ENCODE assay signal across 8 cellular contexts in the genomic region with DNA sequence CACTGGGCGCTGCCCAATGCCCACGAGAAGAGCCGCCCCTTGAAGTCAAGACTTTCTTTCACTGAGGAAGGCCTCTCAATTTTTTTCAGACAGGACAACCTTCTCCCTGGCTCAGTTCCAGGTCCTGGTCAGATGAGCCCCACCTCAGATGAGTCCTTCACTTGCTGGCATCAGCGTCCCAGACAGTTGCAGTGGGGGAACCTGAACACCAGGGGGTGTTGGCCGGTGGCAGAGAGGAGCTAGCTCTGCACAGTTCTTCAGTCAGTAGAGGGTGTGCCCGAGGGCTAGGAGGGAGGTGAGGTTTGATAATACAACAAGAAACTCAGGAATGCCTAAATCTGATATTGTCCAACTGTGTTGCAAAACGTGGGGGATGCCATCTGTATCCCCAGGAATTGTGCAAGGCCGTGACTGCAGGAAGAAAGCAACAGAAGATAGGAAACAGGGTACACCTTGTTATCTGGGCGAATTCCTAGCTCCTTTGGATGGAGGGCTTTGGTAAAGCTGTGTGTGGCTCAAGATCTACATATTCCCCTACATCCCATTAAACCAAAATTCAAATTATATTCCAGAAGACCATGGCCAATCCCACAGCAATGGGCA. TPM values are rescaled to one million over a fixed set of nuclear protein-coding genes. Genes with fewer than 3 reads are reported as not detected.
A peak's percentile ranks its signal among the peaks of the same experiment; 100 is the strongest.
DNase-seq lines count a peak whose midpoint lies in the region; ATAC-seq, FAIRE-seq and TF ChIP-seq lines count a peak whose summit lies in the region.

No MANE protein-coding gene starts in this region.

- no peak overlapping the region; the same call in 1 of the 2 replicates for H2BK12ac ChIP-seq in H1 (ENCODE audit: low read depth, low read length)

- no peak overlapping the region for H3K14ac ChIP-seq in H1 (ENCODE audit: insufficient read length)

- H2AK5ac ChIP-seq in H1 (ENCODE audit: low read depth, low read length): no peak overlapping the region

- no peak overlapping the region for H3K56ac ChIP-seq in H1 (replicated peaks; ENCODE audit: insufficient read length, low read depth, low read length)

- no peak overlapping the region for H2BK20ac ChIP-seq in H1 (ENCODE audit: low read length)

- TF ChIP-seq RAD21 in H1 (IDR thresholded peaks at IDR 0.05 in 1 of 2, conservative IDR thresholded peaks at IDR 0.05 in 1 of 2; ENCODE audit: low read depth in 2 of 2, low read length in 2 of 2): peak; percentile 54 to 71

- H3K4me1 ChIP-seq in Loucy (ENCODE audit: insufficient read depth, low read length, poor library complexity, severe bottlenecking) (peaks cover 46% of the 10 kb centered on the region), H1 (replicated peaks in 1 of 4; ENCODE audit: control insufficient read depth in 3 of 4, insufficient read depth in 4 of 4, low read length in 3 of 4) (no peaks in the 10 kb centered on the region)

- H3K9ac ChIP-seq in Loucy (ENCODE audit: low read depth, low read length, poor library complexity, severe bottlenecking) (peak overlapping the region; percentile 53), H1 (replicated peaks in 1 of 4; ENCODE audit: extremely low read depth in 1 of 4, low read depth in 3 of 4, low read length in 3 of 4) (no peak overlapping the region)

- H3K27ac ChIP-seq in H1 (ENCODE audit: low read depth, low read length): no peak overlapping the region

- ATAC-seq in omental fat pad (ENCODE audit: low FRiP score): peak; percentile 62

- H4K20me1 ChIP-seq in Loucy (ENCODE audit: insufficient read depth, low read length, poor library complexity, severe bottlenecking) (no peaks in the 10 kb centered on the region), H1 (replicated peaks in 1 of 2; ENCODE audit: control insufficient read depth in 1 of 2, insufficient read depth in 2 of 2, low read length in 2 of 2) (no peaks in the 10 kb centered on the region)

- H3K36me3 ChIP-seq in Loucy (ENCODE audit: insufficient read depth, low read length): no peaks in the 10 kb centered on the region
- no peaks in the 10 kb centered on the region; a peak in 1 of 8 replicates for H3K36me3 ChIP-seq in H1 (ENCODE audit: control insufficient read depth in 2 of 4, insufficient read depth in 4 of 4, low read length in 3 of 4)

- H3K27me3 ChIP-seq in Loucy (ENCODE audit: insufficient read depth, low read length, poor library complexity, severe bottlenecking): peaks cover 3% of the 10 kb centered on the region
- H3K27me3 ChIP-seq in H1 (replicated peaks in 1 of 4; ENCODE audit: control insufficient read depth in 3 of 4, extremely low read depth in 1 of 4, insufficient read depth in 3 of 4, low read length in 3 of 4): no peaks in the 10 kb centered on the region

- TF ChIP-seq POLR2A in H1 (IDR thresholded peaks at IDR 0.05; ENCODE audit: control extremely low read depth in 1 of 2, low read depth in 2 of 2, low read length in 2 of 2): no peak

- H3K9me3 ChIP-seq in Loucy (ENCODE audit: insufficient read depth, low read depth, low read length) (no peaks in the 10 kb centered on the region), H1 (ENCODE audit: insufficient read depth in 2 of 2, low read depth in 1 of 2, low read length in 1 of 2) (peaks cover 9 to 12% of the 10 kb centered on the region in 2 experiments)

- DNase-seq in NCI-H82 (lab: John Stamatoyannopoulos, UW): peak; percentile 5
- no peak for DNase-seq in NCI-H82 treated with DMSO at 0.1 percent for 48 hours (lab: John Stamatoyannopoulos, UW; ENCODE audit: unreplicated experiment)
- DNase-seq in activated CD4-positive, alpha-beta T cell treated with anti-CD3 and anti-CD28 coated beads, Interleukin-2, amount 50 U/mL, for 48 hours: peak; percentile 84 to 85
- DNase-seq in H1 (ENCODE audit: low read depth in 1 of 2, low spot score in 2 of 2): peak; percentile 29 to 79
- no peak for DNase-seq in omental fat pad (ENCODE audit: low spot score)
- peak; percentile 25 for DNase-seq in urothelium cell line (ENCODE audit: low spot score)
- no peak for DNase-seq in NCI-H1694 treated with DMSO at 0.1 percent for 48 hours (lab: John Stamatoyannopoulos, UW)

- no peak overlapping the region for H3K4ac ChIP-seq in H1 (replicated peaks; ENCODE audit: insufficient read length, low read depth, low read length)

- FAIRE-seq in H1 (lab: Jason Lieb, UNC): peak; percentile 57
- no peak for FAIRE-seq in urothelium cell line (lab: Jason Lieb, UNC)

- H2BK15ac ChIP-seq in H1 (ENCODE audit: low read length): no peak overlapping the region

- no peak overlapping the region for H2BK120ac ChIP-seq in H1 (replicated peaks; ENCODE audit: low read depth, low read length)

- TF ChIP-seq CTCF in Loucy (conservative IDR thresholded peaks at IDR 0.05; ENCODE audit: low read length) (peak; percentile 99), H1 (IDR thresholded peaks at IDR 0.05; ENCODE audit: control extremely low read depth in 1 of 3, insufficient read depth in 1 of 3, low read depth in 1 of 3, low read length in 3 of 3) (peak; percentile 82 to 86 (median 83)), omental fat pad (IDR thresholded peaks at IDR 0.05) (peak in 1 of 3 donors; percentile 23)

- no peak overlapping the region for H4K5ac ChIP-seq in H1 (ENCODE audit: insufficient read length, low read depth, low read length)

- H3K18ac ChIP-seq in H1 (ENCODE audit: extremely low read depth, low read length): no peak overlapping the region

- no peaks in the 10 kb centered on the region for H3K23me2 ChIP-seq in H1 (ENCODE audit: low read depth, low read length)

- 77% methylated on average over 9 of the region's 9 CpGs; no CpG with 5 or more reads in 1 of the 2 experiments for WGBS in H1 (ENCODE audit: extremely low coverage in 1 of 2, insufficient coverage in 1 of 2, insufficient read length in 1 of 2, insufficient replicate concordance in 2 of 2, low coverage in 1 of 2, low lambda C conversion rate in 2 of 2, missing lambda C conversion rate in 1 of 2), 2 experiments

- H3F3A ChIP-seq in Loucy (ENCODE audit: low read depth): no peaks in the 10 kb centered on the region; the same call in 1 of the 2 replicates

- no peaks in the 10 kb centered on the region for H3K79me2 ChIP-seq in Loucy (ENCODE audit: insufficient read depth, low read length)
- H3K79me2 ChIP-seq in H1 (ENCODE audit: control insufficient read depth in 1 of 2, insufficient read depth in 2 of 2, low read length in 2 of 2): no peaks in the 10 kb centered on the region

- POLR2A ChIA-PET in H1 (lab: Charles Lee; ENCODE audit: partially characterized antibody): interaction anchor here (0.6 kb wide), 1 partner anchor 10 kb away, joined by 5 read pairs; no protein-coding TSS in a partner anchor

- no peak overlapping the region for H2BK5ac ChIP-seq in H1 (ENCODE audit: low read depth, low read length)

- no peak overlapping the region for H3K23ac ChIP-seq in H1 (ENCODE audit: insufficient read length)

- peak overlapping the region; percentile 29 for H2AFZ ChIP-seq in Loucy (ENCODE audit: low read length)
- no peak overlapping the region for H2AFZ ChIP-seq in H1 (ENCODE audit: low read length)

- H4K8ac ChIP-seq in H1 (ENCODE audit: extremely low read depth, insufficient read depth, low read length): no peak overlapping the region

- H3K79me1 ChIP-seq in H1 (ENCODE audit: low read depth, low read length): no peaks in the 10 kb centered on the region

- no peak for TF ChIP-seq EP300 in H1 (IDR thresholded peaks at IDR 0.05; ENCODE audit: borderline replicate concordance in 1 of 2, low read depth in 2 of 2, low read length in 2 of 2)

- no peaks in the 10 kb centered on the region for H3K9me2 ChIP-seq in Loucy (replicated peaks; ENCODE audit: low read depth, low read length)

- H3K4me2 ChIP-seq in Loucy (ENCODE audit: low read depth, low read length, poor library complexity, severe bottlenecking): peak overlapping the region; percentile 81
- H3K4me2 ChIP-seq in H1 (ENCODE audit: insufficient read depth in 1 of 2, low read depth in 2 of 2, low read length in 2 of 2): no peak overlapping the region

- H3K4me3 ChIP-seq in Loucy (ENCODE audit: low read length, poor library complexity, severe bottlenecking) (peak overlapping the region; percentile 55), H1 (ENCODE audit: extremely low read depth in 1 of 4, insufficient read depth in 2 of 4, low read depth in 3 of 4, low read length in 4 of 4) (no peak overlapping the region)

- H4K91ac ChIP-seq in H1 (replicated peaks; ENCODE audit: insufficient read length, low read length): no peak overlapping the region

- CTCF ChIA-PET in H1 (lab: Charles Lee; ENCODE audit: partially characterized antibody): interaction anchor here (0.5 to 2.7 kb wide), 27 partner anchors 9 to 613 kb away, joined by 3 to 21 read pairs (median 3); a partner anchor contains a TSS

TF ChIP-seq in H1, 55 proteins besides CTCF, POLR2A, EP300 and RAD21 (continues in another document):
- TF ChIP-seq EZH2 (IDR thresholded peaks at IDR 0.05; ENCODE audit: low read depth, low read length, severe bottlenecking): no peak
- no peak for TF ChIP-seq KDM4A (IDR thresholded peaks at IDR 0.05; ENCODE audit: low read depth, low read length, severe bottlenecking)
- TF ChIP-seq POLR2AphosphoS5 (IDR thresholded peaks at IDR 0.05; ENCODE audit: low read depth, low read length): no peak
- TF ChIP-seq RBBP5 (IDR thresholded peaks at IDR 0.05; ENCODE audit: borderline replicate concordance, low read depth, low read length): no peak
- TF ChIP-seq CREB1 (IDR thresholded peaks at IDR 0.05): no peak
- no peak for TF ChIP-seq SP4 (IDR thresholded peaks at IDR 0.05; ENCODE audit: low read length)
- TF ChIP-seq ZNF274 (IDR thresholded peaks at IDR 0.05; ENCODE audit: borderline replicate concordance, extremely low read depth, low read length): no peak
- TF ChIP-seq SIRT6 (IDR thresholded peaks at IDR 0.05; ENCODE audit: low read length): no peak
- TF ChIP-seq TEAD4 (IDR thresholded peaks at IDR 0.05; ENCODE audit: low read depth, low read length): no peak
- no peak for TF ChIP-seq BACH1 (IDR thresholded peaks at IDR 0.05; ENCODE audit: low read length)
- no peak for TF ChIP-seq TAF1 (IDR thresholded peaks at IDR 0.05; ENCODE audit: low read depth, low read length)
- no peak for TF ChIP-seq YY1 (IDR thresholded peaks at IDR 0.05; ENCODE audit: low read depth, low read length)
- TF ChIP-seq, protein P1, sequence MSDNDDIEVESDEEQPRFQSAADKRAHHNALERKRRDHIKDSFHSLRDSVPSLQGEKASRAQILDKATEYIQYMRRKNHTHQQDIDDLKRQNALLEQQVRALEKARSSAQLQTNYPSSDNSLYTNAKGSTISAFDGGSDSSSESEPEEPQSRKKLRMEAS (IDR thresholded peaks at IDR 0.05): no peak

RNA-seq across cellular contexts. Expression of a gene that starts 34.3 kb away (rescaled TPM):
- not detected in 2 replicates for total RNA-seq in H1 (2021; fragmentation: NEBNext Ultra II Directional; extraction: Animal tissue kit (Norgen Biotek cat#: 25700))
- not detected in 2 replicates for polyA plus RNA-seq in H1 (2011; rRNA removed)
- polyA plus RNA-seq in H1 (2011; cell fraction: cytosol; rRNA removed): not detected
- not detected for polyA plus RNA-seq in H1 (2011; cell fraction: nucleus; rRNA removed)
- polyA plus RNA-seq in H1 (2012, experiment 1 of 2): not detected in 4 replicates
- polyA plus RNA-seq in H1 (2012, experiment 2 of 2): not detected
- not detected for polyA plus RNA-seq in H1 (2013, experiment 1 of 2)
- not detected for polyA plus RNA-seq in H1 (2013, experiment 2 of 2)
- not detected in 2 replicates for polyA minus RNA-seq in H1 (2011; rRNA and poly(A)+ RNA removed)
- not detected for polyA minus RNA-seq in H1 (2011; cell fraction: cytosol; rRNA and poly(A)+ RNA removed)
- not detected for polyA minus RNA-seq in H1 (2011; cell fraction: nucleus; rRNA and poly(A)+ RNA removed)
- total RNA-seq in omental fat pad: under 1 TPM in 1 of 4 donors, not detected in 3; 0.37 TPM

Comparison
In these comparisons a context has a peak if more than half of its experiments do, and no peak if none do; other contexts are left out.
1. DNase-seq: peak in NCI-H82 (single experiment), activated CD4-positive, alpha-beta T cell treated with anti-CD3 and anti-CD28 coated beads, Interleukin-2, amount 50 U/mL, for 48 hours (2 of 2), H1 (2 of 2) and urothelium cell line (single experiment); none in NCI-H82 treated with DMSO at 0.1 percent for 48 hours (single experiment), omental fat pad (single experiment) and NCI-H1694 treated with DMSO at 0.1 percent for 48 hours (single experiment).